In the genomic region with DNA sequence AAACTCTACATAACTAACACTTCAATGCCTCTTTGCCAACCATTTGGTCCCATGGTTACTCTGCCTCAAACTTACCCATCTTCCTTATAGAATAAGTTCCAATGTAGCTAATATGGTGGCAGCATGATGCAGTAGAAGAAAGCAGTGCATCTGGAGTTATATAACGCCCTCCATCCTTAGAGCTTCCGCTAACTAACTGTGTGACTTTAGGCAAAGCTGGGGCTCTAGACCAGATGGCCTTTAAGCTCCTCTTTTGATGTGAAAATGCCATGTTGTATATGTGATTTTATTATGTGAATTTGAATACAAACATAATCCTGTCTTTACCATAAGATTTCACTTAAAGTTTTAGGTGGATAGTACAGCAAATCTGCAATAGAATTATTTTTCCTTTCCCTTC, we compare ENCODE assay signal across 25 cellular contexts. TPM values are rescaled to one million over a fixed set of nuclear protein-coding genes. Genes with fewer than 3 reads are reported as not detected.
A peak's percentile ranks its signal among the peaks of the same experiment; 100 is the strongest.
DNase-seq lines count a peak whose midpoint lies in the region; ATAC-seq and TF ChIP-seq lines count a peak whose summit lies in the region.
"Had no signal": no experiment of that assay in that cellular context is flagged by ENCODE, and none has a peak within 500 bp of the region (broad histone marks: within the 10 kb centered on the region; RNA-seq: fewer than 3 reads in every experiment).

No MANE protein-coding gene starts in this region.

- no peak overlapping the region for H3K4me3 ChIP-seq in right lobe of liver
- H3K4me3 ChIP-seq: A549, ascending aorta, spleen had no signal

- H3K9me3 ChIP-seq in right lobe of liver = no peaks in the 10 kb centered on the region
- H3K9me3 ChIP-seq: A549, ascending aorta, spleen had no signal

- H3K4me1 ChIP-seq in right lobe of liver = no peaks in the 10 kb centered on the region
- H3K4me1 ChIP-seq: A549, ascending aorta had no signal

- H3K36me3 ChIP-seq in right lobe of liver = no peaks in the 10 kb centered on the region
- H3K36me3 ChIP-seq: ascending aorta, spleen, WERI-Rb-1 had no signal

- intact Hi-C loops in right lobe of liver (cut with DNase I) = no loop called here

- no peak overlapping the region for H3K27ac ChIP-seq in right lobe of liver
- H3K27ac ChIP-seq: A549, ascending aorta, spleen, WERI-Rb-1 had no signal

- TF ChIP-seq CTCF in right lobe of liver (IDR thresholded peaks at IDR 0.05) = no peak

- no peaks in the 10 kb centered on the region for H3K27me3 Mint-ChIP-seq in T-helper 2 cell treated with Interferon-gamma antibody and Interleukin-4, amounts not matched to agents 5 μg/mL and 100 μg/mL, for 36 hours (ENCODE audit: low read depth)
- no peaks in the 10 kb centered on the region for H3K27me3 Mint-ChIP-seq in stimulated activated naive CD8-positive, alpha-beta T cell treated with anti-CD3 and anti-CD28 coated beads, Interleukin-15, Interleukin-2, amounts not matched to agents 100 ng/mL and 50 ng/mL, for 24 hours
- H3K27me3 Mint-ChIP-seq in activated naive CD8-positive, alpha-beta T cell treated with anti-CD3 and anti-CD28 coated beads, Interleukin-2, amount 50 U/mL, for 24 hours = no peaks in the 10 kb centered on the region

- peaks cover 42% of the 10 kb centered on the region for H3K4me1 Mint-ChIP-seq in T-helper 2 cell treated with Interferon-gamma antibody and Interleukin-4, amounts not matched to agents 5 μg/mL and 100 μg/mL, for 36 hours (ENCODE audit: low read depth)
- H3K4me1 Mint-ChIP-seq in stimulated activated naive CD8-positive, alpha-beta T cell treated with anti-CD3 and anti-CD28 coated beads, Interleukin-15, Interleukin-2, amounts not matched to agents 100 ng/mL and 50 ng/mL, for 24 hours (ENCODE audit: low read depth) = peaks cover 56% of the 10 kb centered on the region
- H3K4me1 Mint-ChIP-seq in activated naive CD8-positive, alpha-beta T cell treated with anti-CD3 and anti-CD28 coated beads, Interleukin-2, amount 50 U/mL, for 24 hours = peaks cover 50% of the 10 kb centered on the region

- H3K36me3 Mint-ChIP-seq in T-helper 2 cell treated with Interferon-gamma antibody and Interleukin-4, amounts not matched to agents 5 μg/mL and 100 μg/mL, for 36 hours (ENCODE audit: low read depth) = peaks cover 57% of the 10 kb centered on the region
- H3K36me3 Mint-ChIP-seq in stimulated activated naive CD8-positive, alpha-beta T cell treated with anti-CD3 and anti-CD28 coated beads, Interleukin-15, Interleukin-2, amounts not matched to agents 100 ng/mL and 50 ng/mL, for 24 hours (ENCODE audit: low read depth) = peaks cover 11% of the 10 kb centered on the region
- peaks cover 4% of the 10 kb centered on the region for H3K36me3 Mint-ChIP-seq in activated naive CD8-positive, alpha-beta T cell treated with anti-CD3 and anti-CD28 coated beads, Interleukin-2, amount 50 U/mL, for 24 hours (ENCODE audit: low read depth)

- TF ChIP-seq POLR2A in right lobe of liver (IDR thresholded peaks at IDR 0.05) = no peak

- H3K9me3 Mint-ChIP-seq in T-helper 2 cell treated with Interferon-gamma antibody and Interleukin-4, amounts not matched to agents 5 μg/mL and 100 μg/mL, for 36 hours = no peaks in the 10 kb centered on the region
- no peaks in the 10 kb centered on the region for H3K9me3 Mint-ChIP-seq in stimulated activated naive CD8-positive, alpha-beta T cell treated with anti-CD3 and anti-CD28 coated beads, Interleukin-15, Interleukin-2, amounts not matched to agents 100 ng/mL and 50 ng/mL, for 24 hours
- H3K9me3 Mint-ChIP-seq in activated naive CD8-positive, alpha-beta T cell treated with anti-CD3 and anti-CD28 coated beads, Interleukin-2, amount 50 U/mL, for 24 hours = no peaks in the 10 kb centered on the region
- H3K9me3 Mint-ChIP-seq: HFFc6 had no signal

- H3K4me3 Mint-ChIP-seq in T-helper 2 cell treated with Interferon-gamma antibody and Interleukin-4, amounts not matched to agents 5 μg/mL and 100 μg/mL, for 36 hours = peak overlapping the region; percentile 81
- peak overlapping the region; percentile 70 for H3K4me3 Mint-ChIP-seq in stimulated activated naive CD8-positive, alpha-beta T cell treated with anti-CD3 and anti-CD28 coated beads, Interleukin-15, Interleukin-2, amounts not matched to agents 100 ng/mL and 50 ng/mL, for 24 hours
- peak overlapping the region; percentile 12 for H3K4me3 Mint-ChIP-seq in activated naive CD8-positive, alpha-beta T cell treated with anti-CD3 and anti-CD28 coated beads, Interleukin-2, amount 50 U/mL, for 24 hours
- H3K4me3 Mint-ChIP-seq: HFFc6 had no signal

- no peak for ATAC-seq in stimulated activated naive CD8-positive, alpha-beta T cell treated with anti-CD3 and anti-CD28 coated beads, Interleukin-15, Interleukin-2, amounts not matched to agents 100 U/mL and 50 U/mL, for 24 hours
- no peak for ATAC-seq in activated naive CD8-positive, alpha-beta T cell treated with anti-CD3 and anti-CD28 coated beads, Interleukin-2, amount 50 U/mL, for 24 hours
- no peak for ATAC-seq in right lobe of liver
- ATAC-seq: A549 had no signal

- 89% methylated on average over 2 of the region's 2 CpGs for WGBS in right lobe of liver (ENCODE audit: insufficient coverage, low coverage, low lambda C conversion rate, missing lambda C conversion rate)

- DNase-seq in T-helper 2 cell treated with Interferon-gamma antibody and Interleukin-4, amounts not matched to agents 5 μg/mL and 100 μg/mL, for 36 hours (ENCODE audit: low spot score) = no peak
- no peak for DNase-seq in T-helper 2 cell
- no peak for DNase-seq in stimulated activated naive CD8-positive, alpha-beta T cell treated with anti-CD3 and anti-CD28 coated beads, Interleukin-15, Interleukin-2, amounts not matched to agents 100 U/mL and 50 U/mL, for 24 hours
- no peak for DNase-seq in activated naive CD8-positive, alpha-beta T cell treated with anti-CD3 and anti-CD28 coated beads, Interleukin-2, amount 50 U/mL, for 24 hours
- DNase-seq in NOMO-1 (lab: John Stamatoyannopoulos, UW; ENCODE audit: unreplicated experiment in 2 of 2) = no peak
- no peak for DNase-seq in right lobe of liver
- DNase-seq in hippocampal formation (lab: John Stamatoyannopoulos, UW) = no peak
- DNase-seq: activated effector memory CD4-positive, alpha-beta T cell treated with anti-CD3 and anti-CD28 coated beads, Interleukin-2, amount 50 U/mL, for 16 hours; effector CD4-positive, alpha-beta T cell; foreskin melanocyte; GDM1; HFFc6; NCI-H2107; NCI-H510A; occipital lobe; OCI-M1; SIG-M5; stimulated activated CD4-positive, alpha-beta T cell treated with anti-CD3 and anti-CD28 coated beads, Interleukin-4, amount 100 ng/mL, for 24 hours; substantia nigra; WERI-Rb-1 had no signal

- H3K27me3 ChIP-seq in right lobe of liver = no peaks in the 10 kb centered on the region
- H3K27me3 ChIP-seq: ascending aorta, spleen had no signal

- H3K27ac Mint-ChIP-seq in T-helper 2 cell treated with Interferon-gamma antibody and Interleukin-4, amounts not matched to agents 5 μg/mL and 100 μg/mL, for 36 hours = no peak overlapping the region
- H3K27ac Mint-ChIP-seq in stimulated activated naive CD8-positive, alpha-beta T cell treated with anti-CD3 and anti-CD28 coated beads, Interleukin-15, Interleukin-2, amounts not matched to agents 100 ng/mL and 50 ng/mL, for 24 hours = peak overlapping the region; percentile 91
- peak overlapping the region; percentile 85 for H3K27ac Mint-ChIP-seq in activated naive CD8-positive, alpha-beta T cell treated with anti-CD3 and anti-CD28 coated beads, Interleukin-2, amount 50 U/mL, for 24 hours
- H3K27ac Mint-ChIP-seq: HFFc6 had no signal

RNA-seq across cellular contexts. Expression of gene ABCD2, which starts 6.1 kb away (rescaled TPM):
- total RNA-seq in right lobe of liver = under 1 TPM in 4 of 6 experiments, not detected in 2; 0.05 to 0.25 (median 0.09) TPM
- total RNA-seq: HFFc6, lung microvascular endothelial cell had no signal

Comparison
In these comparisons a context has a peak if more than half of its experiments do, and no peak if none do; other contexts are left out.
1. H3K4me3 Mint-ChIP-seq: peak in every context shown above with its lines; median percentile 81 in T-helper 2 cell treated with Interferon-gamma antibody and Interleukin-4, amounts not matched to agents 5 μg/mL and 100 μg/mL, for 36 hours; 70 in stimulated activated naive CD8-positive, alpha-beta T cell treated with anti-CD3 and anti-CD28 coated beads, Interleukin-15, Interleukin-2, amounts not matched to agents 100 ng/mL and 50 ng/mL, for 24 hours; 12 in activated naive CD8-positive, alpha-beta T cell treated with anti-CD3 and anti-CD28 coated beads, Interleukin-2, amount 50 U/mL, for 24 hours.